Comparison of ENCODE assay signal across 1 cellular context in the genomic region with DNA sequence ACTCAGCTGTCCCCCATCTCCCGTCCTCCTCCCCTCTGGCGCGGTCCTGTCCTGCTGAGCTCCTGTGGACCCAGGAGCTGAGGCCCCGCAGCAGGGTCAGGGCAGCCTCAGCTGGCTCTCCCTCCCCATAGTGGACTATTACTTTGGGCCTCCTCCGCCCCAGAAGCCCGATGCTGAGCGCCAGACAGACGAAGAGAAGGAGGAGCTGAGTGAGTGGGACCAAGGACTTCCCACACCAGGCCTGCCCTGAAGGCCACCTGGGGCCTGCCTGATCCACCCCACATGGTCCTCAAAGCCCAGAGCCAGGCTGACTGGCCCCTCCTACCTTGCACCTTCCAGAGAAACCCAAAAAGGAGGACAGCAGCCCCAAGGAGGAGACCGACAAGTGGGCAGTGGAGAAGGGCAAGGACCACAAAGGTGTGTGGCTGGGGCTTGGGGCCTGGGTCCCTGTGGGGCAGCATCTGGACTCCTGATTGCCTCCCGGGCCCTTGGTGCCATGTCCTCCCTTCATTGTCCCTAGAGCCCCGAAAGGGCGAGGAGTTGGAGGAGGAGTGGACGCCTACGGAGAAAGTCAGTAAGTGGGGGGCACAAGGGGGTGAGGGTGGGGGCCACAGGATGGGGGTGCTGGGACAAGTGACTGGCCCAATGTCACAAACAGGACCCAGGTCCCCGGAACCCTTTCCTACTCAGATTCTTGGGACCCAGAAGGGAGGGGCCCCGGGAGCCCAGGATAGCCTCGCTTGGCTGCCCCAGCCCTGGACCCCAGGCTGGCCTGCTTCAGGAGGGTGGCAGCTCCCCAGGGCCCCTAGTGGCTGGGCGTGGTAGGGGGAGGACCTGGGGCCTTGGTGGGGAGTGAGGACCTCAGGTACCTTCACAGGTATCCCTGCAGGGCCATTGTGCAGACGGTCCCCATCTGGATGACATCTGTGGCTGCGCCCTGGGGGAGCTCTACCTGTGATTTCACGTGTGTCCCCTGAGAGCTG.
TF ChIP-seq lines count a peak whose summit lies in the region.

No MANE protein-coding gene starts in this region.

TF ChIP-seq in HepG2, 621 proteins besides CTCF, POLR2A, EP300 and RAD21:
- TF ChIP-seq, protein P1, sequence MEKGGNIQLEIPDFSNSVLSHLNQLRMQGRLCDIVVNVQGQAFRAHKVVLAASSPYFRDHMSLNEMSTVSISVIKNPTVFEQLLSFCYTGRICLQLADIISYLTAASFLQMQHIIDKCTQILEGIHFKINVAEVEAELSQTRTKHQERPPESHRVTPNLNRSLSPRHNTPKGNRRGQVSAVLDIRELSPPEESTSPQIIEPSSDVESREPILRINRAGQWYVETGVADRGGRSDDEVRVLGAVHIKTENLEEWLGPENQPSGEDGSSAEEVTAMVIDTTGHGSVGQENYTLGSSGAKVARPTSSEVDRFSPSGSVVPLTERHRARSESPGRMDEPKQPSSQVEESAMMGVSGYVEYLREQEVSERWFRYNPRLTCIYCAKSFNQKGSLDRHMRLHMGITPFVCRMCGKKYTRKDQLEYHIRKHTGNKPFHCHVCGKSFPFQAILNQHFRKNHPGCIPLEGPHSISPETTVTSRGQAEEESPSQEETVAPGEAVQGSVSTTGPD (CRISPR knock-in tag; IDR thresholded peaks at IDR 0.05) = no peak
- TF ChIP-seq ZNF180 (CRISPR knock-in tag; IDR thresholded peaks at IDR 0.05; ENCODE audit: borderline replicate concordance, low read depth) = no peak
- TF ChIP-seq FOXK2 (IDR thresholded peaks at IDR 0.05) = no peak
- TF ChIP-seq SYNCRIP (IDR thresholded peaks at IDR 0.05; ENCODE audit: insufficient read depth, low read depth, low read length) = no peak
- TF ChIP-seq FOXO1 (CRISPR knock-in tag; IDR thresholded peaks at IDR 0.05) = no peak
- no peak for TF ChIP-seq ARNT (IDR thresholded peaks at IDR 0.05)
- no peak for TF ChIP-seq AHR (CRISPR knock-in tag; IDR thresholded peaks at IDR 0.05)
- TF ChIP-seq PHB2 (IDR thresholded peaks at IDR 0.05; ENCODE audit: partially characterized antibody) = no peak
